In the genomic region with DNA sequence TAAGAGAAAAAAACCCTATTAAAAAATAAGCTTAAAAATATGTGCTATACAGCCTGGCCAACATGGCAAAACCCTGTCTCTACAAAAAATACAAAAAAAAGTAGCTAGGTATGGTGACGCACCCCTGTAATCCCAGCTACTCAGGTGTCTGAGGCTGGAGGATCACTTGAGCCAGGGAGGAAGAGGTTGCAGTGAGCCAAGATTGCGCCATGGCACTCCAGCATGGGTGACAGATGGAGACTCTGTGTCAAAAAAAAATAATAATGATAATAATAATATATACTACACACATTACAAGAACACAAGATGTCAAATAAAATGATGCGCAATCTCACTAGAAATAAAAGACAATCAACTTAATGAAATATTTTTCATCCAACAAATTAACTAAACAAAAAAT, we compare ENCODE assay signal across 6 cellular contexts.
"Had no signal": no experiment of that assay in that cellular context is flagged by ENCODE, and none has a peak within 500 bp of the region (broad histone marks: within the 10 kb centered on the region; RNA-seq: fewer than 3 reads in every experiment).

No MANE protein-coding gene starts in this region.

- H3K27ac ChIP-seq: HL-60 had no signal

- H3K4me3 ChIP-seq: GM23338 had no signal

- DNase-seq: H9, HCEC 1CT, KG1 had no signal

- ATAC-seq: GM23338, HepG2 had no signal
